1 cellular context compared by ENCODE assay signal in genomic region chr20:10432079-10432478, GRCh38.
A peak's percentile ranks its signal among the peaks of the same experiment; 100 is the strongest.
TF ChIP-seq lines count a peak whose summit lies in the region.

No MANE protein-coding gene starts in this region.

TF ChIP-seq in K562, 482 proteins besides CTCF, POLR2A, EP300 and RAD21:
- TF ChIP-seq ZNF398 (CRISPR knock-in tag; IDR thresholded peaks at IDR 0.05) (no peak), TOE1 (IDR thresholded peaks at IDR 0.05; ENCODE audit: borderline replicate concordance) (no peak), TOE1 (CRISPR knock-in tag; IDR thresholded peaks at IDR 0.05; ENCODE audit: borderline replicate concordance, low read depth) (no peak), ZNF449 (CRISPR knock-in tag; IDR thresholded peaks at IDR 0.05) (no peak), RFX5 (IDR thresholded peaks at IDR 0.05; ENCODE audit: low read depth, low read length) (no peak), L3MBTL2 (IDR thresholded peaks at IDR 0.05) (no peak), TBP (optimal IDR thresholded peaks at IDR 0.05; ENCODE audit: low read depth, low read length) (no peak), CTBP1 (IDR thresholded peaks at IDR 0.05; ENCODE audit: borderline replicate concordance) (no peak), ASH1L (IDR thresholded peaks at IDR 0.05; ENCODE audit: borderline replicate concordance, low read depth, partially characterized antibody) (no peak), ELF2 (CRISPR knock-in tag; IDR thresholded peaks at IDR 0.05) (no peak), MITF (IDR thresholded peaks at IDR 0.05) (no peak), CEBPG (CRISPR knock-in tag; IDR thresholded peaks at IDR 0.05) (no peak), CEBPG (tag; conservative IDR thresholded peaks at IDR 0.05 in 1 of 2, IDR thresholded peaks at IDR 0.05 in 1 of 2) (0 out of 4 replicates have a peak, but pooled peaks of 1 of the 2 experiments have one; percentile 30), GTF2B (IDR thresholded peaks at IDR 0.05; ENCODE audit: extremely low read depth, insufficient read length) (no peak), MEF2D (tag; conservative IDR thresholded peaks at IDR 0.05; ENCODE audit: low read depth) (no peak), TFE3 (CRISPR knock-in tag; IDR thresholded peaks at IDR 0.05) (no peak), MBD1 (CRISPR knock-in tag; IDR thresholded peaks at IDR 0.05) (no peak), CEBPB (tag; IDR thresholded peaks at IDR 0.05) (peak; percentile 51; the same call in 1 of the 2 replicates), MCM3 (IDR thresholded peaks at IDR 0.05) (no peak), ZBTB12 (CRISPR knock-in tag; IDR thresholded peaks at IDR 0.05) (no peak)
TF ChIP-seq in K562: peak in this region for 2.
